In genomic region chr11:76495017-76495416, GRCh38 we compare ENCODE assay signal across 21 cellular contexts. TPM values are rescaled to one million over a fixed set of nuclear protein-coding genes. Genes with fewer than 3 reads are reported as not detected.
DNase-seq lines count a peak whose midpoint lies in the region; ATAC-seq and TF ChIP-seq lines count a peak whose summit lies in the region.
"Had no signal": no experiment of that assay in that cellular context is flagged by ENCODE, and none has a peak within 500 bp of the region (broad histone marks: within the 10 kb centered on the region; RNA-seq: fewer than 3 reads in every experiment).

No MANE protein-coding gene starts in this region.

- no peaks in the 10 kb centered on the region for H3K27me3 ChIP-seq in mammary epithelial cell (ENCODE audit: insufficient read depth, low read length)
- no peaks in the 10 kb centered on the region for H3K27me3 ChIP-seq in naive thymus-derived CD4-positive, alpha-beta T cell (ENCODE audit: control insufficient read depth in 2 of 2, insufficient read depth in 2 of 2, low read length in 2 of 2)
- H3K27me3 ChIP-seq: BLaER1 treated with 17β-estradiol and CSF1 and Interleukin-3, amounts not matched to agents 10 nM and 100 nM; SJCRH30 had no signal

- intact Hi-C loops in MCF 10A (cut with micrococcal nuclease) (no loop called here), mammary epithelial cell (cut with micrococcal nuclease) (no loop called here)
- intact Hi-C loops in activated CD8-positive, alpha-beta T cell treated with anti-CD3 and anti-CD28 coated beads for 36 hours (cut with micrococcal nuclease) = no loop called here
- intact Hi-C loops in naive thymus-derived CD4-positive, alpha-beta T cell (cut with micrococcal nuclease) = no loop called here

- H3K36me3 Mint-ChIP-seq in MCF 10A (ENCODE audit: insufficient read depth, unreplicated experiment) = peaks cover 11% of the 10 kb centered on the region
- peaks cover 23% of the 10 kb centered on the region for H3K36me3 Mint-ChIP-seq in activated CD8-positive, alpha-beta T cell treated with anti-CD3 and anti-CD28 coated beads for 36 hours (ENCODE audit: low read depth)
- peaks cover 13 to 58% (median 39%) of the 10 kb centered on the region in 5 donors for H3K36me3 Mint-ChIP-seq in naive thymus-derived CD4-positive, alpha-beta T cell

- POLR2A ChIA-PET in MCF 10A (lab: Yijun Ruan, JAX) = interaction anchor here (0.6 kb wide), 1 partner anchor 27 kb away, joined by 3 read pairs; no protein-coding TSS in a partner anchor
- POLR2A ChIA-PET in activated CD8-positive, alpha-beta T cell treated with anti-CD3 and anti-CD28 coated beads for 36 hours (lab: Charles Lee) = no interaction called here
- POLR2A ChIA-PET in naive thymus-derived CD4-positive, alpha-beta T cell (lab: Charles Lee) = no interaction called here

- peaks cover 6% of the 10 kb centered on the region for H3K36me3 ChIP-seq in mammary epithelial cell (ENCODE audit: insufficient read depth, low read length)
- H3K36me3 ChIP-seq in naive thymus-derived CD4-positive, alpha-beta T cell (ENCODE audit: control insufficient read depth in 2 of 3, insufficient read depth in 3 of 3, low read length in 3 of 3) = peaks cover 0 to 31% (median 8%) of the 10 kb centered on the region in 3 experiments

- DNase-seq in MCF 10A (ENCODE audit: unreplicated experiment) (no peak), mammary epithelial cell (no peak), nucleus accumbens (lab: John Stamatoyannopoulos, UW) (no peak)
- DNase-seq in activated CD8-positive, alpha-beta T cell treated with anti-CD3 and anti-CD28 coated beads for 36 hours = no peak
- no peak for DNase-seq in naive thymus-derived CD4-positive, alpha-beta T cell
- DNase-seq in central memory CD4-positive, alpha-beta T cell = no peak
- DNase-seq: AML-193, Calu3, DND-41, Kasumi-1, NCI-H2029, NCI-H446, NCI-H524 treated with DMSO at 0.1 percent for 48 hours, NCI-H774, PC-9, SJCRH30 had no signal

- CTCF ChIA-PET in MCF 10A (lab: Yijun Ruan, JAX) (no interaction called here), mammary epithelial cell (lab: Charles Lee; ENCODE audit: low non-redundant PET) (no interaction called here)
- CTCF ChIA-PET in activated CD8-positive, alpha-beta T cell treated with anti-CD3 and anti-CD28 coated beads for 36 hours (lab: Charles Lee) = no interaction called here
- CTCF ChIA-PET in naive thymus-derived CD4-positive, alpha-beta T cell (lab: Charles Lee) = interaction anchor here (0.7 kb wide), 1 partner anchor 15 kb away, joined by 5 read pairs; no protein-coding TSS in a partner anchor

- H3K79me2 ChIP-seq in mammary epithelial cell (ENCODE audit: insufficient read depth, low read length) = no peaks in the 10 kb centered on the region

- no peaks in the 10 kb centered on the region for H3K27me3 Mint-ChIP-seq in MCF 10A (ENCODE audit: insufficient read depth, unreplicated experiment)
- H3K27me3 Mint-ChIP-seq in activated CD8-positive, alpha-beta T cell treated with anti-CD3 and anti-CD28 coated beads for 36 hours = no peaks in the 10 kb centered on the region
- H3K27me3 Mint-ChIP-seq in naive thymus-derived CD4-positive, alpha-beta T cell = no peaks in the 10 kb centered on the region

- H3K27ac Mint-ChIP-seq in MCF 10A (ENCODE audit: low read depth, unreplicated experiment) = peak overlapping the region; percentile 82
- no peak overlapping the region for H3K27ac Mint-ChIP-seq in activated CD8-positive, alpha-beta T cell treated with anti-CD3 and anti-CD28 coated beads for 36 hours
- peak overlapping the region in 1 of 9 donors; percentile 60 for H3K27ac Mint-ChIP-seq in naive thymus-derived CD4-positive, alpha-beta T cell

- WGBS in mammary epithelial cell (ENCODE audit: low coverage, missing lambda C conversion rate) = 100% methylated on average over 3 of the region's 3 CpGs

- peak; percentile 30 for ATAC-seq in activated CD8-positive, alpha-beta T cell treated with anti-CD3 and anti-CD28 coated beads for 36 hours
- peak; percentile 29 for ATAC-seq in naive thymus-derived CD4-positive, alpha-beta T cell
- ATAC-seq in HG02885 (IDR thresholded peaks at IDR 0.05; ENCODE audit: poor library complexity, unreplicated experiment) = no peak
- ATAC-seq: A549, K562, Right ventricle myocardium inferior had no signal

- no peak overlapping the region for H3K27ac ChIP-seq in mammary epithelial cell (ENCODE audit: insufficient read depth, low read depth, low read length)
- H3K27ac ChIP-seq in naive thymus-derived CD4-positive, alpha-beta T cell (ENCODE audit: low read depth, low read length) = no peak overlapping the region
- H3K27ac ChIP-seq: A549; BLaER1 treated with 17β-estradiol and CSF1 and Interleukin-3, amounts not matched to agents 10 nM and 100 nM; PC-9; SJCRH30 had no signal

- no peaks in the 10 kb centered on the region for H3K4me1 Mint-ChIP-seq in MCF 10A (ENCODE audit: insufficient read depth, unreplicated experiment)
- H3K4me1 Mint-ChIP-seq in activated CD8-positive, alpha-beta T cell treated with anti-CD3 and anti-CD28 coated beads for 36 hours (ENCODE audit: low read depth) = peaks cover 14% of the 10 kb centered on the region
- H3K4me1 Mint-ChIP-seq in naive thymus-derived CD4-positive, alpha-beta T cell = peaks cover 0 to 11% (median 5%) of the 10 kb centered on the region in 7 donors

- no peak for TF ChIP-seq CTCF in MCF 10A (IDR thresholded peaks at IDR 0.05; ENCODE audit: unreplicated experiment)
- TF ChIP-seq CTCF in mammary epithelial cell (conservative IDR thresholded peaks at IDR 0.05 in 1 of 2, IDR thresholded peaks at IDR 0.05 in 1 of 2; ENCODE audit: extremely low read depth in 1 of 2, insufficient read depth in 1 of 2, low read depth in 1 of 2, low read length in 2 of 2) = no peak
- no peak for TF ChIP-seq CTCF in activated CD8-positive, alpha-beta T cell treated with anti-CD3 and anti-CD28 coated beads for 36 hours (IDR thresholded peaks at IDR 0.05)

- no peak overlapping the region for H3K4me3 Mint-ChIP-seq in MCF 10A (ENCODE audit: unreplicated experiment)
- H3K4me3 Mint-ChIP-seq in activated CD8-positive, alpha-beta T cell treated with anti-CD3 and anti-CD28 coated beads for 36 hours = no peak overlapping the region
- H3K4me3 Mint-ChIP-seq in naive thymus-derived CD4-positive, alpha-beta T cell = no peak overlapping the region

- no TSS peak for BruUV-seq in MCF 10A (replicated peaks; lab: Mats Ljungman, UMichigan)
- BruUV-seq in mammary epithelial cell (replicated peaks; lab: Mats Ljungman, UMichigan) = no TSS peak

- H4K20me1 ChIP-seq in mammary epithelial cell (ENCODE audit: insufficient read depth, low read length) = no peaks in the 10 kb centered on the region

- dilution Hi-C loops in mammary epithelial cell (cut with HindIII; ENCODE audit: low sequenced_read_pairs) = no loop called here

- no peak overlapping the region for H3K4me3 ChIP-seq in mammary epithelial cell (replicated peaks in 1 of 3; ENCODE audit: insufficient read depth in 1 of 3, low read depth in 2 of 3, low read length in 3 of 3)
- no peak overlapping the region for H3K4me3 ChIP-seq in naive thymus-derived CD4-positive, alpha-beta T cell (ENCODE audit: low read length)
- H3K4me3 ChIP-seq: A549; BLaER1 treated with 17β-estradiol and CSF1 and Interleukin-3, amounts not matched to agents 10 nM and 100 nM; K562; PC-9; SJCRH30 had no signal

- in situ Hi-C loops in mammary epithelial cell (cut with MboI; ENCODE audit: low sequenced_read_pairs in 2 of 2) = no loop called here

- H3K9me3 ChIP-seq in mammary epithelial cell (replicated peaks; ENCODE audit: insufficient read depth, low read length) = no peaks in the 10 kb centered on the region
- no peaks in the 10 kb centered on the region for H3K9me3 ChIP-seq in naive thymus-derived CD4-positive, alpha-beta T cell (ENCODE audit: control insufficient read depth in 2 of 3, low read length in 3 of 3)
- H3K9me3 ChIP-seq: A549, SJCRH30 had no signal

- no peak overlapping the region for H3K4me2 ChIP-seq in mammary epithelial cell (ENCODE audit: insufficient read depth, low read depth, low read length)
- H3K4me2 ChIP-seq: A549; BLaER1 treated with 17β-estradiol and CSF1 and Interleukin-3, amounts not matched to agents 10 nM and 100 nM; PC-9 had no signal

- no peak overlapping the region for H3K9ac ChIP-seq in mammary epithelial cell (ENCODE audit: insufficient read depth, low read length)
- H3K9ac ChIP-seq: BLaER1 treated with 17β-estradiol and CSF1 and Interleukin-3, amounts not matched to agents 10 nM and 100 nM had no signal

- H3K4me1 ChIP-seq in mammary epithelial cell (ENCODE audit: insufficient read depth, low read length) = no peaks in the 10 kb centered on the region
- peaks cover 0 to 22% of the 10 kb centered on the region in 2 donors for H3K4me1 ChIP-seq in naive thymus-derived CD4-positive, alpha-beta T cell (ENCODE audit: control insufficient read depth in 2 of 2, insufficient read depth in 2 of 2, low read length in 2 of 2)
- H3K4me1 ChIP-seq: A549, SJCRH30 had no signal

- no peak overlapping the region for H2AFZ ChIP-seq in mammary epithelial cell (ENCODE audit: low read depth, low read length)
- H2AFZ ChIP-seq: PC-9 had no signal

- no peaks in the 10 kb centered on the region for H3K9me3 Mint-ChIP-seq in MCF 10A (ENCODE audit: unreplicated experiment)
- H3K9me3 Mint-ChIP-seq in activated CD8-positive, alpha-beta T cell treated with anti-CD3 and anti-CD28 coated beads for 36 hours = no peaks in the 10 kb centered on the region
- H3K9me3 Mint-ChIP-seq in naive thymus-derived CD4-positive, alpha-beta T cell = peaks cover 0 to under 1% (median 0%) of the 10 kb centered on the region in 11 donors

RNA-seq across cellular contexts. Expression of gene EMSY, which starts 50.2 kb away (rescaled TPM):
- 19.7 and 25.3 TPM in 2 replicates for total RNA-seq in MCF 10A (2022)
- total RNA-seq in mammary epithelial cell = 10 to 100 TPM; 16.1 to 19.8 TPM
- 12.2 TPM for polyA plus RNA-seq in mammary epithelial cell
- 31.3 TPM for polyA minus RNA-seq in mammary epithelial cell
- 10 to 100 TPM; 29.0 to 31.4 TPM for total RNA-seq in activated CD8-positive, alpha-beta T cell treated with anti-CD3 and anti-CD28 coated beads for 36 hours
- total RNA-seq in naive thymus-derived CD4-positive, alpha-beta T cell = 10 to 100 TPM; 35.5 to 49.0 (median 40.0) TPM
- polyA plus RNA-seq in naive thymus-derived CD4-positive, alpha-beta T cell = 10 to 100 TPM; 25.9 to 27.2 TPM
